ENCODE assay signal across 1 cellular context in genomic region chr17:76199466-76199865, GRCh38.
TF ChIP-seq lines count a peak whose summit lies in the region.

No MANE protein-coding gene starts in this region.

TF ChIP-seq in SK-N-SH, 30 proteins besides CTCF, POLR2A, EP300 and RAD21 (continued from another document):
- TF ChIP-seq REST (IDR thresholded peaks at IDR 0.05; ENCODE audit: low read depth, low read length) (no peak), GABPA (IDR thresholded peaks at IDR 0.05; ENCODE audit: low read depth) (no peak)
